15 cellular contexts compared by ENCODE assay signal in genomic region chr3:165193392-165194268, GRCh38. TPM values are rescaled to one million over a fixed set of nuclear protein-coding genes. Genes with fewer than 3 reads are reported as not detected.
DNase-seq lines count a peak whose midpoint lies in the region; ATAC-seq and TF ChIP-seq lines count a peak whose summit lies in the region.
"Had no signal": no experiment of that assay in that cellular context is flagged by ENCODE, and none has a peak within 500 bp of the region (broad histone marks: within the 10 kb centered on the region; RNA-seq: fewer than 3 reads in every experiment).

No MANE protein-coding gene starts in this region.

- H3K4me1 ChIP-seq in cardiac muscle cell (ENCODE audit: low read depth), result peaks cover 13% of the 10 kb centered on the region
- H3K4me1 ChIP-seq in thoracic aorta (ENCODE audit: control insufficient read depth in 1 of 2, low read depth in 2 of 2), result peaks cover 11 to 36% of the 10 kb centered on the region in 2 donors

- CTCF ChIA-PET in activated naive CD4-positive, alpha-beta T cell treated with anti-CD3 and anti-CD28 coated beads, Interleukin-2, amount 10 ng/mL, durations not matched to agents 7 days and 5 days (lab: Charles Lee), result no interaction called here

- TF ChIP-seq CTCF in cardiac muscle cell (IDR thresholded peaks at IDR 0.05; ENCODE audit: low read depth, low read length) (no peak), mesothelial cell of epicardium (IDR thresholded peaks at IDR 0.05; ENCODE audit: unreplicated experiment) (no peak), thoracic aorta (IDR thresholded peaks at IDR 0.05) (no peak)

- ATAC-seq in Right ventricle myocardium inferior, result no peak
- ATAC-seq in thoracic aorta (ENCODE audit: insufficient number of reproducible peaks, low FRiP score, low read depth), result no peak
- ATAC-seq: gastrocnemius medialis had no signal

- H3K27me3 ChIP-seq in cardiac muscle cell (peaks cover 66% of the 10 kb centered on the region), thoracic aorta (replicated peaks; ENCODE audit: insufficient read depth) (peaks cover 13% of the 10 kb centered on the region)

- H3K36me3 ChIP-seq in cardiac muscle cell, result no peaks in the 10 kb centered on the region
- no peaks in the 10 kb centered on the region for H3K36me3 ChIP-seq in thoracic aorta
- H3K36me3 ChIP-seq: colonic mucosa, gastrocnemius medialis had no signal

- H3K36me3 Mint-ChIP-seq in mesothelial cell of epicardium, result no peaks in the 10 kb centered on the region
- H3K36me3 Mint-ChIP-seq in activated naive CD4-positive, alpha-beta T cell treated with anti-CD3 and anti-CD28 coated beads, Interleukin-2, amount 10 ng/mL, durations not matched to agents 7 days and 5 days, result peaks cover 3% of the 10 kb centered on the region

- intact Hi-C loops in Right ventricle myocardium inferior (cut with DNase I), result no loop called here

- peak overlapping the region; percentile 71 for H3K4me3 Mint-ChIP-seq in mesothelial cell of epicardium
- H3K4me3 Mint-ChIP-seq in activated naive CD4-positive, alpha-beta T cell treated with anti-CD3 and anti-CD28 coated beads, Interleukin-2, amount 10 ng/mL, durations not matched to agents 7 days and 5 days, result no peak overlapping the region

- no peaks in the 10 kb centered on the region for H3K9me3 Mint-ChIP-seq in mesothelial cell of epicardium
- no peaks in the 10 kb centered on the region for H3K9me3 Mint-ChIP-seq in activated naive CD4-positive, alpha-beta T cell treated with anti-CD3 and anti-CD28 coated beads, Interleukin-2, amount 10 ng/mL, durations not matched to agents 7 days and 5 days

- H3K9me3 ChIP-seq in cardiac muscle cell (ENCODE audit: low read depth), result no peaks in the 10 kb centered on the region
- H3K9me3 ChIP-seq in thoracic aorta, result no peaks in the 10 kb centered on the region
- H3K9me3 ChIP-seq: colonic mucosa, gastrocnemius medialis had no signal

- peaks cover 44% of the 10 kb centered on the region for H3K4me1 Mint-ChIP-seq in mesothelial cell of epicardium
- H3K4me1 Mint-ChIP-seq in activated naive CD4-positive, alpha-beta T cell treated with anti-CD3 and anti-CD28 coated beads, Interleukin-2, amount 10 ng/mL, durations not matched to agents 7 days and 5 days, result peaks cover 5% of the 10 kb centered on the region

- H3K27me3 Mint-ChIP-seq in mesothelial cell of epicardium (ENCODE audit: low read depth), result peaks cover 95% of the 10 kb centered on the region
- H3K27me3 Mint-ChIP-seq in activated naive CD4-positive, alpha-beta T cell treated with anti-CD3 and anti-CD28 coated beads, Interleukin-2, amount 10 ng/mL, durations not matched to agents 7 days and 5 days, result peaks cover 54% of the 10 kb centered on the region

- peak in 1 of 2 donors; percentile 50 for DNase-seq in cardiac muscle cell (ENCODE audit: low read depth in 1 of 2, low spot score in 1 of 2)
- no peak for DNase-seq in Right ventricle myocardium inferior (ENCODE audit: missing footprints)
- DNase-seq in mesothelial cell of epicardium (ENCODE audit: low spot score in 2 of 2, unreplicated experiment in 2 of 2), result no peak
- no peak for DNase-seq in thoracic aorta (ENCODE audit: low spot score)
- DNase-seq in activated naive CD4-positive, alpha-beta T cell treated with anti-CD3 and anti-CD28 coated beads, Interleukin-2, amount 10 ng/mL, durations not matched to agents 7 days and 5 days, result no peak
- no peak for DNase-seq in NCI-H510A treated with DMSO at 0.1 percent for 48 hours (lab: John Stamatoyannopoulos, UW)
- DNase-seq in HuH-7.5 (ENCODE audit: low spot score), result no peak
- DNase-seq: activated T-cell treated with anti-CD3 and anti-CD28 coated beads for 4 hours; colonic mucosa; DMS79 treated with DMSO at 0.1 percent for 48 hours; gastrocnemius medialis; stimulated activated CD4-positive, alpha-beta T cell treated with anti-CD3 and anti-CD28 coated beads, Interleukin-15, amount 100 ng/mL, for 24 hours had no signal

- H3K4me3 ChIP-seq in cardiac muscle cell (peak overlapping the region; percentile 52), thoracic aorta (peak overlapping the region; percentile 15)

- H3K27ac Mint-ChIP-seq in mesothelial cell of epicardium, result no peak overlapping the region
- H3K27ac Mint-ChIP-seq in activated naive CD4-positive, alpha-beta T cell treated with anti-CD3 and anti-CD28 coated beads, Interleukin-2, amount 10 ng/mL, durations not matched to agents 7 days and 5 days, result no peak overlapping the region

- H3K27ac ChIP-seq in cardiac muscle cell (no peak overlapping the region), cingulate gyrus (ENCODE audit: low read depth, low read length) (peak overlapping the region; percentile 72), thoracic aorta (no peak overlapping the region)
- H3K27ac ChIP-seq: colonic mucosa, gastrocnemius medialis had no signal

RNA-seq across cellular contexts. Expression of gene SLITRK3, which starts 2.6 kb away (rescaled TPM):
- total RNA-seq in cardiac muscle cell (0.18 TPM in 2 replicates), Right ventricle myocardium inferior (not detected), mesothelial cell of epicardium (0.71 to 0.87 TPM (median 0.81 TPM) in 3 replicates), thoracic aorta (under 1 TPM in 1 of 2 donors, not detected in 1; 0.14 TPM)
- 0.24 TPM in 1 of 2 replicates, not detected in the other for polyA plus RNA-seq in cardiac muscle cell
- total RNA-seq: gastrocnemius medialis, mononuclear cell had no signal
- polyA plus RNA-seq: AG04450 had no signal
